Comparison of ENCODE assay signal across 3 cellular contexts in genomic region chr1:65412256-65412983, GRCh38.
A peak's percentile ranks its signal among the peaks of the same experiment; 100 is the strongest.
TF ChIP-seq lines count a peak whose summit lies in the region.

No MANE protein-coding gene starts in this region.

TF ChIP-seq in IMR-90, 13 proteins besides CTCF, POLR2A, EP300 and RAD21:
- no peak for TF ChIP-seq SMC3 (IDR thresholded peaks at IDR 0.05; ENCODE audit: low read depth, low read length)
- TF ChIP-seq MAFK (IDR thresholded peaks at IDR 0.05; ENCODE audit: low read depth, low read length) = no peak
TF ChIP-seq in IMR-90: peak in this region for 0.

TF ChIP-seq in K562, 482 proteins besides CTCF, POLR2A, EP300 and RAD21 (continues in another document):
- peak; percentile 99 for TF ChIP-seq SOX6 (IDR thresholded peaks at IDR 0.05)
- TF ChIP-seq, protein P1, sequence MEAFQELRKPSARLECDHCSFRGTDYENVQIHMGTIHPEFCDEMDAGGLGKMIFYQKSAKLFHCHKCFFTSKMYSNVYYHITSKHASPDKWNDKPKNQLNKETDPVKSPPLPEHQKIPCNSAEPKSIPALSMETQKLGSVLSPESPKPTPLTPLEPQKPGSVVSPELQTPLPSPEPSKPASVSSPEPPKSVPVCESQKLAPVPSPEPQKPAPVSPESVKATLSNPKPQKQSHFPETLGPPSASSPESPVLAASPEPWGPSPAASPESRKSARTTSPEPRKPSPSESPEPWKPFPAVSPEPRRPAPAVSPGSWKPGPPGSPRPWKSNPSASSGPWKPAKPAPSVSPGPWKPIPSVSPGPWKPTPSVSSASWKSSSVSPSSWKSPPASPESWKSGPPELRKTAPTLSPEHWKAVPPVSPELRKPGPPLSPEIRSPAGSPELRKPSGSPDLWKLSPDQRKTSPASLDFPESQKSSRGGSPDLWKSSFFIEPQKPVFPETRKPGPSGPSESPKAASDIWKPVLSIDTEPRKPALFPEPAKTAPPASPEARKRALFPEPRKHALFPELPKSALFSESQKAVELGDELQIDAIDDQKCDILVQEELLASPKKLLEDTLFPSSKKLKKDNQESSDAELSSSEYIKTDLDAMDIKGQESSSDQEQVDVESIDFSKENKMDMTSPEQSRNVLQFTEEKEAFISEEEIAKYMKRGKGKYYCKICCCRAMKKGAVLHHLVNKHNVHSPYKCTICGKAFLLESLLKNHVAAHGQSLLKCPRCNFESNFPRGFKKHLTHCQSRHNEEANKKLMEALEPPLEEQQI (IDR thresholded peaks at IDR 0.05) = peak; percentile 98
- no peak for TF ChIP-seq BACH1 (tag; IDR thresholded peaks at IDR 0.05)
- TF ChIP-seq ZBED1 (IDR thresholded peaks at IDR 0.05) = peak; percentile 88; the same call in 1 of the 2 replicates
- TF ChIP-seq NFE2 (IDR thresholded peaks at IDR 0.05; ENCODE audit: low read depth) = peak; percentile 73
- TF ChIP-seq DPF2 (IDR thresholded peaks at IDR 0.05) = peak; percentile 99
- no peak for TF ChIP-seq NR2F6 (CRISPR knock-in tag; IDR thresholded peaks at IDR 0.05)
- peak; percentile 84 for TF ChIP-seq CTBP1 (IDR thresholded peaks at IDR 0.05; ENCODE audit: borderline replicate concordance)
- no peak for TF ChIP-seq SIN3A (IDR thresholded peaks at IDR 0.05; ENCODE audit: borderline replicate concordance in 2 of 2, control insufficient read depth in 1 of 2, low read depth in 2 of 2, low read length in 2 of 2)
- TF ChIP-seq RBM39 (optimal IDR thresholded peaks at IDR 0.05; ENCODE audit: low read depth, low read length) = no peak
- TF ChIP-seq ATF1 (CRISPR knock-in tag; IDR thresholded peaks at IDR 0.05) = no peak
- TF ChIP-seq ATF1 (tag; IDR thresholded peaks at IDR 0.05) = peak; percentile 73; the same call in 1 of the 2 replicates
- TF ChIP-seq ARID1B (IDR thresholded peaks at IDR 0.05) = peak; percentile 99
- TF ChIP-seq ZNF436 (CRISPR knock-in tag; IDR thresholded peaks at IDR 0.05) = no peak
- TF ChIP-seq MCM5 (IDR thresholded peaks at IDR 0.05; ENCODE audit: low read depth) = no peak
- TF ChIP-seq HNRNPL (IDR thresholded peaks at IDR 0.05; ENCODE audit: low read depth, low read length) = no peak
- TF ChIP-seq U2AF1 (optimal IDR thresholded peaks at IDR 0.05; ENCODE audit: low read depth, low read length) = no peak
- TF ChIP-seq KLF13 (tag; IDR thresholded peaks at IDR 0.05; ENCODE audit: borderline replicate concordance, low read depth) = no peak
- peak; percentile 82 for TF ChIP-seq NR2C1 (IDR thresholded peaks at IDR 0.05)
- peak; percentile 90 for TF ChIP-seq NR2C1 (tag; IDR thresholded peaks at IDR 0.05)
- peak; percentile 72 for TF ChIP-seq FOXJ2 (tag; IDR thresholded peaks at IDR 0.05)
- TF ChIP-seq SRSF7 (optimal IDR thresholded peaks at IDR 0.05; ENCODE audit: low read depth, low read length) = no peak
- TF ChIP-seq ZNF407 (IDR thresholded peaks at IDR 0.05; ENCODE audit: low read depth) = no peak
- peak; percentile 68 for TF ChIP-seq TAF9B (IDR thresholded peaks at IDR 0.05; ENCODE audit: partially characterized antibody)
- TF ChIP-seq FOXA1 (IDR thresholded peaks at IDR 0.05; ENCODE audit: borderline replicate concordance) = no peak

TF ChIP-seq in neural cell, 6 proteins besides CTCF, POLR2A, EP300 and RAD21:
- TF ChIP-seq SMC3 (conservative IDR thresholded peaks at IDR 0.05; ENCODE audit: poor library complexity) = no peak
- TF ChIP-seq POLR2AphosphoS5 (IDR thresholded peaks at IDR 0.05) = peak; percentile 32
